In the genomic region with DNA sequence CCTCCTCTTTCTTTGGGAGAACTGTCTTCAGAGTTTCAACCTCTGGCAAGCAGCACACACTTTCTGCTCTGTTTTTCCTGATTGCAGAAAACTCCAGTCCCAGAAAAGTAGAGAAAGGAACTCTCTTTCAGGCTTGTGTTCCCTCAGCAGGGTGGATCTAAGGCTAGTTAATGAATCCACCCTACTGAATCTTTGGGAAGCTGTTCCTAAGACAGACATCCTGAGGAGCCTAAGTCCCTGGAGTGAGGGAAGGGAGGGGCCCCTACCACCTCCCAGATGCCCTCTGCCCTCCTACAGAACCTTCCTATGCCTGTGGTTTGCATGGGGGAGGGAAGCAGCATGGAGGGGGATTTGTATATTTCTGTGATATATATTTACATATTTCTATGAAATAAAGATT, we compare ENCODE assay signal across 20 cellular contexts.
DNase-seq lines count a peak whose midpoint lies in the region; ATAC-seq, FAIRE-seq and TF ChIP-seq lines count a peak whose summit lies in the region.
"Had no signal": no experiment of that assay in that cellular context is flagged by ENCODE, and none has a peak within 500 bp of the region (broad histone marks: within the 10 kb centered on the region; RNA-seq: fewer than 3 reads in every experiment).

No MANE protein-coding gene starts in this region.

- H3K36me3 Mint-ChIP-seq in activated naive CD8-positive, alpha-beta T cell treated with anti-CD3 and anti-CD28 coated beads, Interleukin-2, amount 50 U/mL, for 24 hours (ENCODE audit: low read depth): peaks cover under 1% of the 10 kb centered on the region

- H3K9ac ChIP-seq in GM23248 (no peak overlapping the region), keratinocyte (ENCODE audit: control insufficient read depth, extremely low read depth, insufficient read depth, low read length) (no peak overlapping the region)

- no peaks in the 10 kb centered on the region for H3K79me2 ChIP-seq in GM23248 (ENCODE audit: insufficient read depth)
- H3K79me2 ChIP-seq in keratinocyte (ENCODE audit: control insufficient read depth, insufficient read depth, low read length): no peaks in the 10 kb centered on the region

- H2AFZ ChIP-seq in GM23248: 0 out of 2 replicates have a peak overlapping the region, but pooled peaks have one; percentile 8
- H2AFZ ChIP-seq in keratinocyte (ENCODE audit: control insufficient read depth, low read length): no peak overlapping the region

- H3K27me3 ChIP-seq in AG04450 (ENCODE audit: control insufficient read depth, insufficient read depth, low read length): no peaks in the 10 kb centered on the region
- H3K27me3 ChIP-seq in GM23248 (replicated peaks; ENCODE audit: insufficient read depth): no peaks in the 10 kb centered on the region
- no peaks in the 10 kb centered on the region for H3K27me3 ChIP-seq in keratinocyte (ENCODE audit: control insufficient read depth, extremely low read depth, insufficient read depth, low read length)
- no peaks in the 10 kb centered on the region for H3K27me3 ChIP-seq in adrenal gland
- H3K27me3 ChIP-seq: pancreas had no signal

- H3K9me3 ChIP-seq in AG04450 (ENCODE audit: control insufficient read depth, insufficient read depth, low read length) (no peaks in the 10 kb centered on the region), GM23248 (ENCODE audit: low read depth) (no peaks in the 10 kb centered on the region), keratinocyte (ENCODE audit: control insufficient read depth, low read depth, low read length) (no peaks in the 10 kb centered on the region), adrenal gland (replicated peaks in 1 of 3) (no peaks in the 10 kb centered on the region)
- H3K9me3 ChIP-seq: pancreas had no signal

- peaks cover 12% of the 10 kb centered on the region; the same call in 1 of the 2 replicates for H3F3A ChIP-seq in GM23248 (ENCODE audit: insufficient read depth)

- H3K4me3 ChIP-seq in AG04450 (ENCODE audit: low read depth, low read length): no peak overlapping the region
- H3K4me3 ChIP-seq in GM23248: no peak overlapping the region
- no peak overlapping the region for H3K4me3 ChIP-seq in keratinocyte (ENCODE audit: control insufficient read depth in 2 of 3, extremely low read depth in 1 of 3, insufficient read depth in 2 of 3, low read depth in 1 of 3, low read length in 3 of 3)
- H3K4me3 ChIP-seq in adrenal gland: no peak overlapping the region
- H3K4me3 ChIP-seq: pancreas had no signal

- H3K4me1 Mint-ChIP-seq in activated naive CD8-positive, alpha-beta T cell treated with anti-CD3 and anti-CD28 coated beads, Interleukin-2, amount 50 U/mL, for 24 hours: peaks cover 54% of the 10 kb centered on the region
- H3K4me1 Mint-ChIP-seq: B cell had no signal

- CTCF ChIA-PET in AG04450 (lab: Charles Lee): interaction anchor here (1.0 kb wide), 2 partner anchors 14 to 285 kb away, joined by 3 read pairs; no protein-coding TSS in a partner anchor

- FAIRE-seq in keratinocyte (lab: Jason Lieb, UNC): no peak
- FAIRE-seq: bronchial epithelial cell, pancreas had no signal

- H3K27ac Mint-ChIP-seq in activated naive CD8-positive, alpha-beta T cell treated with anti-CD3 and anti-CD28 coated beads, Interleukin-2, amount 50 U/mL, for 24 hours: peak overlapping the region; percentile 49
- H3K27ac Mint-ChIP-seq: activated T-helper 1 cell treated with anti-CD3 and anti-CD28 coated beads, Interleukin-12 subunit alpha, Interleukin-12 subunit beta, Interleukin-2, Interleukin-4 antibody, amounts not matched to agents 30 ng/mL and 10 ng/mL and 1 ng/mL, durations not matched to agents 14 hours and 24 hours and 36 hours; B cell; T-helper 2 cell treated with Interferon-gamma antibody and Interleukin-4, amounts not matched to agents 5 μg/mL and 100 μg/mL, for 36 hours had no signal

- TF ChIP-seq POLR2A in adrenal gland (IDR thresholded peaks at IDR 0.05): no peak

- H3K27me3 Mint-ChIP-seq in activated naive CD8-positive, alpha-beta T cell treated with anti-CD3 and anti-CD28 coated beads, Interleukin-2, amount 50 U/mL, for 24 hours: no peaks in the 10 kb centered on the region
- H3K27me3 Mint-ChIP-seq: B cell had no signal

- intact Hi-C loops in adrenal gland (cut with DNase I): loop anchor here in 1 of 2 donors (5.0 kb wide), 1 partner anchor 335 kb away; no protein-coding TSS in a partner anchor

- TF ChIP-seq CTCF in AG04450 (IDR thresholded peaks at IDR 0.05; ENCODE audit: low read depth, low read length) (no peak), keratinocyte (optimal IDR thresholded peaks at IDR 0.05 in 1 of 3, IDR thresholded peaks at IDR 0.05 in 1 of 3, conservative IDR thresholded peaks at IDR 0.05 in 1 of 3; ENCODE audit: extremely low read depth in 1 of 3, insufficient read depth in 2 of 3, low read length in 3 of 3) (no peak), adrenal gland (IDR thresholded peaks at IDR 0.05) (no peak)

- H3K27ac ChIP-seq in AG04450 (ENCODE audit: low read depth, low read length) (peak overlapping the region; percentile 73), GM23248 (peak overlapping the region; percentile 23), keratinocyte (ENCODE audit: control insufficient read depth, insufficient read depth, low read length) (peak overlapping the region; percentile 54), adrenal gland (no peak overlapping the region)
- H3K27ac ChIP-seq: pancreas had no signal

- POLR2A ChIA-PET in AG04450 (lab: Yijun Ruan, JAX): no interaction called here

- H3K36me3 ChIP-seq in GM23248 (ENCODE audit: low read depth) (no peaks in the 10 kb centered on the region), keratinocyte (ENCODE audit: control insufficient read depth in 2 of 2, extremely low read depth in 1 of 2, insufficient read depth in 2 of 2, low read length in 2 of 2) (no peaks in the 10 kb centered on the region), adrenal gland (replicated peaks in 1 of 2) (no peaks in the 10 kb centered on the region)
- H3K36me3 ChIP-seq: pancreas had no signal

- H4K20me1 ChIP-seq in GM23248 (ENCODE audit: insufficient read depth): no peaks in the 10 kb centered on the region
- H4K20me1 ChIP-seq in keratinocyte (ENCODE audit: control insufficient read depth, extremely low read depth, insufficient read depth, low read length): no peaks in the 10 kb centered on the region

- H3K4me1 ChIP-seq in GM23248 (ENCODE audit: insufficient read depth) (peaks cover 18% of the 10 kb centered on the region), keratinocyte (ENCODE audit: control insufficient read depth, extremely low read depth, insufficient read depth, low read length) (peaks cover 21% of the 10 kb centered on the region), adrenal gland (replicated peaks in 1 of 2) (peaks cover 0 to 6% of the 10 kb centered on the region in 2 donors)
- H3K4me1 ChIP-seq: pancreas had no signal

- H3K4me2 ChIP-seq in GM23248 (ENCODE audit: unreplicated experiment) (no peak overlapping the region), keratinocyte (ENCODE audit: control insufficient read depth, extremely low read depth, insufficient read depth, low read depth, low read length) (no peak overlapping the region)

- H3K9me2 ChIP-seq in GM23248 (ENCODE audit: insufficient read depth): no peaks in the 10 kb centered on the region

- dilution Hi-C loops in keratinocyte (cut with MboI; ENCODE audit: extremely low pct_ligation_motif_present, low sequenced_read_pairs): no loop called here

- in situ Hi-C loops in GM23248 (cut with MboI): loop anchor here (10.0 kb wide), 1 partner anchor 333 kb away; no protein-coding TSS in a partner anchor

- ATAC-seq in activated naive CD8-positive, alpha-beta T cell treated with anti-CD3 and anti-CD28 coated beads, Interleukin-2, amount 50 U/mL, for 24 hours: no peak
- ATAC-seq: HCT116, left lobe of liver, pancreas had no signal

- H3K4me3 Mint-ChIP-seq in activated naive CD8-positive, alpha-beta T cell treated with anti-CD3 and anti-CD28 coated beads, Interleukin-2, amount 50 U/mL, for 24 hours: no peak overlapping the region
- H3K4me3 Mint-ChIP-seq: activated T-helper 1 cell treated with anti-CD3 and anti-CD28 coated beads, Interleukin-12 subunit alpha, Interleukin-12 subunit beta, Interleukin-2, Interleukin-4 antibody, amounts not matched to agents 30 ng/mL and 10 ng/mL and 1 ng/mL, durations not matched to agents 14 hours and 24 hours and 36 hours; B cell; T-helper 2 cell treated with Interferon-gamma antibody and Interleukin-4, amounts not matched to agents 5 μg/mL and 100 μg/mL, for 36 hours had no signal

- DNase-seq in AG04450 (ENCODE audit: low read depth, low spot score): no peak
- DNase-seq in GM23248: peak; percentile 9
- DNase-seq in activated naive CD8-positive, alpha-beta T cell treated with anti-CD3 and anti-CD28 coated beads, Interleukin-2, amount 50 U/mL, for 24 hours: no peak
- no peak for DNase-seq in keratinocyte (ENCODE audit: low read depth, low spot score)
- DNase-seq in DMS79 treated with DMSO at 0.1 percent for 48 hours (lab: John Stamatoyannopoulos, UW): no peak
- no peak for DNase-seq in GM19238 (ENCODE audit: insufficient read length, low spot score)
- no peak for DNase-seq in A172 (ENCODE audit: low spot score)
- no peak for DNase-seq in adrenal gland
- DNase-seq: activated CD4-positive, CD25-positive, alpha-beta regulatory T cell; NCI-H1694; NCI-H774; pancreas; stimulated activated naive CD4-positive, alpha-beta T cell; trophoblast cell had no signal

- no peaks in the 10 kb centered on the region for H3K9me1 ChIP-seq in keratinocyte (ENCODE audit: control insufficient read depth, extremely low read depth, insufficient read depth, low read length)

- no peaks in the 10 kb centered on the region for H3K9me3 Mint-ChIP-seq in activated naive CD8-positive, alpha-beta T cell treated with anti-CD3 and anti-CD28 coated beads, Interleukin-2, amount 50 U/mL, for 24 hours
- H3K9me3 Mint-ChIP-seq: activated T-helper 1 cell treated with anti-CD3 and anti-CD28 coated beads, Interleukin-12 subunit alpha, Interleukin-12 subunit beta, Interleukin-2, Interleukin-4 antibody, amounts not matched to agents 30 ng/mL and 10 ng/mL and 1 ng/mL, durations not matched to agents 14 hours and 24 hours and 36 hours; T-helper 2 cell treated with Interferon-gamma antibody and Interleukin-4, amounts not matched to agents 5 μg/mL and 100 μg/mL, for 36 hours had no signal

Comparison
In these comparisons a context has a peak if more than half of its experiments do, and no peak if none do; other contexts are left out.
1. H3K27ac ChIP-seq: peak in AG04450 (single experiment), GM23248 (single experiment) and keratinocyte (single experiment); none in adrenal gland (0 of 5).